Comparison of ENCODE assay signal across 12 cellular contexts in genomic region chr5:115857621-115858349, GRCh38. TPM values are rescaled to one million over a fixed set of nuclear protein-coding genes. Genes with fewer than 3 reads are reported as not detected.
A peak's percentile ranks its signal among the peaks of the same experiment; 100 is the strongest.
DNase-seq lines count a peak whose midpoint lies in the region; ATAC-seq and TF ChIP-seq lines count a peak whose summit lies in the region.
"Had no signal": no experiment of that assay in that cellular context is flagged by ENCODE, and none has a peak within 500 bp of the region (broad histone marks: within the 10 kb centered on the region; RNA-seq: fewer than 3 reads in every experiment).

No MANE protein-coding gene starts in this region.

- no peak for TF ChIP-seq CTCF in fibroblast of lung (conservative IDR thresholded peaks at IDR 0.05 in 1 of 2, IDR thresholded peaks at IDR 0.05 in 1 of 2; ENCODE audit: low read depth in 1 of 2, low read length in 2 of 2)

- no peak overlapping the region for H3K27ac ChIP-seq in fibroblast of lung (ENCODE audit: insufficient read depth, low read length)
- H3K27ac ChIP-seq: skin epidermis had no signal

- no peaks in the 10 kb centered on the region for H4K20me1 ChIP-seq in fibroblast of lung (ENCODE audit: control insufficient read depth, extremely low read depth, insufficient read depth, low read length)

- DNase-seq in NCI-H1105 treated with DMSO at 0.1 percent for 48 hours (lab: John Stamatoyannopoulos, UW) (peak; percentile 1), NCI-H1105 (lab: John Stamatoyannopoulos, UW) (no peak), RPMI7951 (ENCODE audit: low read depth) (peak; percentile 35), fibroblast of lung (ENCODE audit: low read depth in 2 of 2) (peak; percentile 17 to 58), stromal cell of bone marrow (ENCODE audit: low read depth) (peak; percentile 23), NCI-H1092 treated with DMSO at 0.1 percent for 48 hours (lab: John Stamatoyannopoulos, UW) (no peak)
- DNase-seq: activated effector memory CD4-positive, alpha-beta T cell treated with Interleukin-2 at 50 U/mL for 16 hours; DND-41 had no signal

- peaks cover 64% of the 10 kb centered on the region for H3K79me2 ChIP-seq in fibroblast of lung (ENCODE audit: control insufficient read depth, insufficient read depth, low read length)

- no peaks in the 10 kb centered on the region for H3K9me3 ChIP-seq in fibroblast of lung (ENCODE audit: control insufficient read depth, insufficient read depth, low read depth, low read length)

- ATAC-seq in activated CD4-positive, CD25-positive, alpha-beta regulatory T cell treated with anti-CD3 and anti-CD28 coated beads, Interleukin-2, amount 50 U/mL, for 24 hours = no peak
- ATAC-seq in GM18868 (IDR thresholded peaks at IDR 0.05; ENCODE audit: unreplicated experiment) = no peak

- H3K9ac ChIP-seq in fibroblast of lung (ENCODE audit: insufficient read depth, low read length) = no peak overlapping the region

- H3K36me3 ChIP-seq in fibroblast of lung (ENCODE audit: control insufficient read depth, insufficient read depth, low read length) = no peaks in the 10 kb centered on the region

- no peak overlapping the region for H3K4me2 ChIP-seq in fibroblast of lung (ENCODE audit: extremely low read depth, insufficient read depth, low read length)

- H3K27me3 ChIP-seq in fibroblast of lung (ENCODE audit: control insufficient read depth, insufficient read depth, low read length) = no peaks in the 10 kb centered on the region

- no peak overlapping the region for H3K4me3 ChIP-seq in fibroblast of lung (replicated peaks in 1 of 4; ENCODE audit: control extremely low read depth in 1 of 4, insufficient read depth in 1 of 4, low read depth in 3 of 4, low read length in 4 of 4)
- H3K4me3 ChIP-seq: skin epidermis had no signal

- no peak overlapping the region for H2AFZ ChIP-seq in fibroblast of lung (ENCODE audit: low read length)

- peaks cover 2% of the 10 kb centered on the region for H3K4me1 ChIP-seq in fibroblast of lung (ENCODE audit: control insufficient read depth, extremely low read depth, insufficient read depth, low read length)

RNA-seq across cellular contexts. Expression of gene AP3S1, which starts 16.1 kb away (rescaled TPM):
- 132 and 135 TPM in 2 replicates for total RNA-seq in RPMI7951 (2014; rRNA removed; shearing (Covaris generic))
- total RNA-seq in fibroblast of lung = 86.7 and 87.8 TPM in 2 replicates
- polyA plus RNA-seq in fibroblast of lung = 130 and 165 TPM in 2 replicates
- 103 and 124 TPM in 2 replicates for polyA plus RNA-seq in fibroblast of lung (2012)
- 1.2 and 3.4 TPM in 2 replicates for polyA minus RNA-seq in fibroblast of lung (ENCODE audit: low replicate concordance)

RNA-seq across cellular contexts. Expression of gene ATG12, which starts 16.4 kb away (rescaled TPM):
- total RNA-seq in RPMI7951 (2014; rRNA removed; shearing (Covaris generic)) = 58.7 and 64.4 TPM in 2 replicates
- total RNA-seq in fibroblast of lung = 37.2 and 38.8 TPM in 2 replicates
- polyA plus RNA-seq in fibroblast of lung = 93.0 and 117 TPM in 2 replicates
- 53.8 and 64.3 TPM in 2 replicates for polyA plus RNA-seq in fibroblast of lung (2012)
- polyA minus RNA-seq in fibroblast of lung (ENCODE audit: low replicate concordance) = 4.7 and 5.8 TPM in 2 replicates

RNA-seq across cellular contexts. Expression of gene CDO1, which starts 41.3 kb away (rescaled TPM):
- total RNA-seq in RPMI7951 (2014; rRNA removed; shearing (Covaris generic)) = 1.9 and 2.6 TPM in 2 replicates
- 4.6 and 6.9 TPM in 2 replicates for total RNA-seq in fibroblast of lung
- polyA plus RNA-seq in fibroblast of lung = 0.85 and 2.2 TPM in 2 replicates
- 0.82 and 2.1 TPM in 2 replicates for polyA plus RNA-seq in fibroblast of lung (2012)
- polyA minus RNA-seq in fibroblast of lung (ENCODE audit: low replicate concordance) = 0.75 and 1.6 TPM in 2 replicates
- total RNA-seq: OCI-LY7 had no signal

Comparison
In these comparisons a context has a peak if more than half of its experiments do, and no peak if none do; other contexts are left out.
1. DNase-seq: peak in NCI-H1105 treated with DMSO at 0.1 percent for 48 hours (single experiment), RPMI7951 (single experiment), fibroblast of lung (2 of 2) and stromal cell of bone marrow (single experiment); none in NCI-H1105 (single experiment) and NCI-H1092 treated with DMSO at 0.1 percent for 48 hours (single experiment).